Comparison of ENCODE assay signal across 9 cellular contexts in the genomic region with DNA sequence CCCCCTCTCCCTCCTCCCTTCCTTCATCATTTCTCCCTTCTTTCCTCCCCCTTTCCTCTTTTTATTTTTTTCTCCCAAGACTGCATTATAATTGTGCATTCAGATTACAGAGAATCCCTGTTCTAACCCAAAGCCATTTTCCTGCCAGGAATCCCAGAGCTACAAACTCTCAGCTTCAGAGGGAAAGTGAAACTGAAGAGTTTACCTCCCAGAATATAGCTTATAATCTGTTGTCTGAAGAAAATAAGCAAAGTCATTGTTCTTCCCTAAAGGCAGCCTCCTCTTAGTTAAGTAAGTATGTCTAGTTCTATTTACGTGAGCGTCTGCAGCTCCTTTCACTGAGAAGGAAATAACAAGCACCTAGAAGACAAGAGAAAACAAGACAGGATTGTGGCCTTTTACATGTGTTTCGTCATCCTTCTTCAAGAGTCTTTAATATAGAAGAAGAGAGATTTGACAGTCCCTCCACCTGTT.
A peak's percentile ranks its signal among the peaks of the same experiment; 100 is the strongest.
DNase-seq lines count a peak whose midpoint lies in the region; ATAC-seq and TF ChIP-seq lines count a peak whose summit lies in the region.
"Had no signal": no experiment of that assay in that cellular context is flagged by ENCODE, and none has a peak within 500 bp of the region (broad histone marks: within the 10 kb centered on the region; RNA-seq: fewer than 3 reads in every experiment).

No MANE protein-coding gene starts in this region.

- H3K4me1 Mint-ChIP-seq in CD8-positive, alpha-beta memory T cell = peaks cover 0 to 4% (median 1%) of the 10 kb centered on the region in 3 donors
- peaks cover 12% of the 10 kb centered on the region for H3K4me1 Mint-ChIP-seq in brain
- peaks cover 25% of the 10 kb centered on the region for H3K4me1 Mint-ChIP-seq in nephron

- H3K9me3 ChIP-seq in CD8-positive, alpha-beta memory T cell (ENCODE audit: low read length) = no peaks in the 10 kb centered on the region

- no peak for ATAC-seq in GM21737 (IDR thresholded peaks at IDR 0.05; ENCODE audit: unreplicated experiment)

- CTCF ChIA-PET in CD8-positive, alpha-beta memory T cell (lab: Charles Lee) = no interaction called here

- POLR2A ChIA-PET in CD8-positive, alpha-beta memory T cell (lab: Charles Lee) = no interaction called here

- no peaks in the 10 kb centered on the region for H3K9me3 Mint-ChIP-seq in CD8-positive, alpha-beta memory T cell
- H3K9me3 Mint-ChIP-seq in brain (no peaks in the 10 kb centered on the region), nephron (no peaks in the 10 kb centered on the region)

- H3K27me3 ChIP-seq in CD8-positive, alpha-beta memory T cell (ENCODE audit: insufficient read depth, low read length, poor library complexity, severe bottlenecking) = no peaks in the 10 kb centered on the region

- DNase-seq in CD8-positive, alpha-beta memory T cell = peak in 1 of 5 donors; percentile 21
- peak; percentile 46 for DNase-seq in NAMALWA (ENCODE audit: low spot score)
- no peak for DNase-seq in activated CD8-positive, alpha-beta memory T cell treated with anti-CD3 and anti-CD28 coated beads, Interleukin-2, amount 50 U/mL, for 4 hours
- DNase-seq in 8988T = no peak
- DNase-seq: NCI-H345, small intestine had no signal

- H3K36me3 Mint-ChIP-seq in CD8-positive, alpha-beta memory T cell = peaks cover 0 to 5% (median 0%) of the 10 kb centered on the region in 3 donors
- H3K36me3 Mint-ChIP-seq in brain (no peaks in the 10 kb centered on the region), nephron (ENCODE audit: low read depth) (no peaks in the 10 kb centered on the region)

- H3K27ac Mint-ChIP-seq in CD8-positive, alpha-beta memory T cell = no peak overlapping the region
- H3K27ac Mint-ChIP-seq in brain = peak overlapping the region in 3 of 5 experiments; percentile 30 to 45 (median 37)
- H3K27ac Mint-ChIP-seq in nephron = peak overlapping the region; percentile 82 to 93 (median 86)

- peaks cover 1 to 6% of the 10 kb centered on the region in 2 donors for H3K27me3 Mint-ChIP-seq in CD8-positive, alpha-beta memory T cell
- peaks cover 4% of the 10 kb centered on the region for H3K27me3 Mint-ChIP-seq in brain
- no peaks in the 10 kb centered on the region for H3K27me3 Mint-ChIP-seq in nephron (ENCODE audit: low read depth)

- no peak overlapping the region for H3K4me3 ChIP-seq in CD8-positive, alpha-beta memory T cell (ENCODE audit: low read length)

- no peaks in the 10 kb centered on the region for H3K36me3 ChIP-seq in CD8-positive, alpha-beta memory T cell (ENCODE audit: insufficient read depth, low read length)

- no peak for TF ChIP-seq CTCF in brain (conservative IDR thresholded peaks at IDR 0.05)
- no peak for TF ChIP-seq CTCF in nephron (IDR thresholded peaks at IDR 0.05; ENCODE audit: unreplicated experiment in 3 of 3)

- peaks cover 7% of the 10 kb centered on the region for H3K4me1 ChIP-seq in CD8-positive, alpha-beta memory T cell (ENCODE audit: insufficient read depth, low read length)

- no peak overlapping the region for H3K4me3 Mint-ChIP-seq in CD8-positive, alpha-beta memory T cell
- peak overlapping the region in 1 of 5 experiments; percentile 29 for H3K4me3 Mint-ChIP-seq in brain
- peak overlapping the region in 1 of 3 experiments; percentile 11 for H3K4me3 Mint-ChIP-seq in nephron

- peak overlapping the region; percentile 28 for H3K27ac ChIP-seq in CD8-positive, alpha-beta memory T cell (ENCODE audit: low read depth, low read length)

Comparison
In these comparisons a context has a peak if more than half of its experiments do, and no peak if none do; other contexts are left out.
1. H3K27ac Mint-ChIP-seq: peak in brain (3 of 5) and nephron (3 of 3); none in CD8-positive, alpha-beta memory T cell (0 of 8).